Comparison of ENCODE assay signal across 11 cellular contexts in the genomic region with DNA sequence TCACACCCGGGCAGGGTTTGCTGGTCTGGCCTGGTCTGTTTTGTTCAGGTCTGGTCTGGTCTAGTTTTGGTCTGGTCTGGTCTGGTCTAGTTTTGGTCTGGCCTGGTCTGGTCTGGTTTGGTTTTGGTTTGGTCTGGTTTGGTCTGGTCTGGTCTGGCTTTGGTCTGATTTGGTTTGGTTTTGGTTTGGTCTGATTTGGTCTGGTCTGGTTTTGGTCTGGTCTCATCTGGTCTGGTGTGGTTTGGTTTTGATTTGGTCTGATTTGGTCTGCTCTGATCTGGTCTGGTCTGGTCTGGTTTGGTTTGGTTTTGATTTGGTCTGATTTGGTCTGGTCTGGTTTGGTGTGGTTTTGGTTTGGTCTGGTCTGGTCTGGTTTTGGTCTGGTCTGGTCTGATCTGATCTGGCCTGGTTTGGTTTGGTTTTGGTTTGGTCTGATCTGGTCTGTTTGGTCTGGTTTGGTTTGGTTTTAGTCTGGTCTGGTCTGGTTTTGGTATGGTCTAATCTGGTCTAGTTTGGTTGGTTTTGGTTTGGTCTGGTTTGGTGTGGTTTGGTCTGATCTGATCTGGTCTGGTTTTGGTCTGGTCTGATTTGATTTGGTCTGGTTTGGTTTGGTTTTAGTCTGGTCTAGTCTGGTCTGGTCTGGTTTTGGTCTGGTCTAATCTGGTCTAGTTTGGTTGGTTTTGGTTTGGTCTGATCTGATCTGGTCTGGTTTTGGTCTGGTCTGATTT. TPM values are rescaled to one million over a fixed set of nuclear protein-coding genes. Genes with fewer than 3 reads are reported as not detected.
DNase-seq lines count a peak whose midpoint lies in the region; ATAC-seq, FAIRE-seq and TF ChIP-seq lines count a peak whose summit lies in the region.
"Had no signal": no experiment of that assay in that cellular context is flagged by ENCODE, and none has a peak within 500 bp of the region (broad histone marks: within the 10 kb centered on the region; RNA-seq: fewer than 3 reads in every experiment).

No MANE protein-coding gene starts in this region.

- H3K36me3 ChIP-seq in CD4-positive, alpha-beta memory T cell (ENCODE audit: insufficient read depth, low read length), result peaks cover 38% of the 10 kb centered on the region
- peaks cover 10 to 44% of the 10 kb centered on the region in 2 experiments for H3K36me3 ChIP-seq in GM12878 (ENCODE audit: control insufficient read depth in 2 of 2, insufficient read depth in 2 of 2, low read length in 1 of 2)
- H3K36me3 ChIP-seq in thyroid gland, result peaks cover 69 to 70% of the 10 kb centered on the region in 2 donors

- TF ChIP-seq RAD21 in GM12878 (IDR thresholded peaks at IDR 0.05; ENCODE audit: insufficient read depth, low read depth, low read length), result no peak

- H3K27me3 Mint-ChIP-seq in CD4-positive, alpha-beta memory T cell, result no peaks in the 10 kb centered on the region
- no peaks in the 10 kb centered on the region; the same call in none of the 2 replicates for H3K27me3 Mint-ChIP-seq in HFFc6 (ENCODE audit: insufficient read depth)
- no peaks in the 10 kb centered on the region for H3K27me3 Mint-ChIP-seq in natural killer cell treated with Interleukin-12 subunit alpha and Interleukin-12 subunit beta and Interleukin-15 and Interleukin-18, amount 100 ng/mL, for 72 hours

- H2AFZ ChIP-seq in GM12878 (ENCODE audit: control insufficient read depth, low read depth, low read length), result no peak overlapping the region

- RAD21 ChIA-PET in GM12878 (lab: Charles Lee; ENCODE audit: unreplicated experiment), result no interaction called here

- no peak overlapping the region for H3K4me3 ChIP-seq in CD4-positive, alpha-beta memory T cell (ENCODE audit: low read length in 2 of 2)
- H3K4me3 ChIP-seq in GM12878 (no peak overlapping the region), thyroid gland (replicated peaks in 1 of 3) (no peak overlapping the region)
- H3K4me3 ChIP-seq: gastrocnemius medialis, spleen had no signal

- TF ChIP-seq POLR2A in GM12878 (IDR thresholded peaks at IDR 0.05; ENCODE audit: low read depth, low read length), result no peak
- no peak for TF ChIP-seq POLR2A in thyroid gland (IDR thresholded peaks at IDR 0.05)

- DNase-seq in CD4-positive, alpha-beta memory T cell, result no peak
- DNase-seq in HFFc6, result no peak
- DNase-seq in GM12878 (ENCODE audit: low read depth, low spot score), result no peak
- no peak for DNase-seq in natural killer cell treated with Interleukin-12 subunit alpha and Interleukin-12 subunit beta and Interleukin-15 and Interleukin-18, amount 100 ng/mL, for 72 hours (ENCODE audit: low spot score)
- DNase-seq in thyroid gland, result no peak
- no peak for DNase-seq in epidermal melanocyte (ENCODE audit: insufficient read length, low spot score)
- DNase-seq: activated T-cell treated with anti-CD3 and anti-CD28 coated beads, Interleukin-2, amount 50 U/mL, for 48 hours; gastrocnemius medialis; spleen had no signal

- peaks cover 0 to 3% (median 0%) of the 10 kb centered on the region in 8 donors for H3K9me3 Mint-ChIP-seq in CD4-positive, alpha-beta memory T cell
- peaks cover 13% of the 10 kb centered on the region for H3K9me3 Mint-ChIP-seq in HFFc6
- peaks cover 8% of the 10 kb centered on the region for H3K9me3 Mint-ChIP-seq in natural killer cell treated with Interleukin-12 subunit alpha and Interleukin-12 subunit beta and Interleukin-15 and Interleukin-18, amount 100 ng/mL, for 72 hours

- ATAC-seq in GM12878 (no peak), HG02938 (IDR thresholded peaks at IDR 0.05; ENCODE audit: unreplicated experiment) (no peak), GM18517 (IDR thresholded peaks at IDR 0.05; ENCODE audit: unreplicated experiment) (no peak)
- no peak for ATAC-seq in natural killer cell treated with Interleukin-12 subunit alpha and Interleukin-12 subunit beta and Interleukin-15 and Interleukin-18, amount 100 ng/mL, for 72 hours
- ATAC-seq: gastrocnemius medialis had no signal

- no peaks in the 10 kb centered on the region for H3K27me3 ChIP-seq in CD4-positive, alpha-beta memory T cell (ENCODE audit: insufficient read depth, low read length)
- H3K27me3 ChIP-seq in GM12878 (replicated peaks in 1 of 2; ENCODE audit: control insufficient read depth in 2 of 2, insufficient read depth in 2 of 2, low read length in 1 of 2) (no peaks in the 10 kb centered on the region), thyroid gland (no peaks in the 10 kb centered on the region)
- H3K27me3 ChIP-seq: gastrocnemius medialis, spleen had no signal

- no TSS peak for BruUV-seq in GM12878 (replicated peaks; lab: Mats Ljungman, UMichigan)

- SMC1A ChIA-PET in GM12878 (lab: Charles Lee; ENCODE audit: uncharacterized antibody, unreplicated experiment), result no interaction called here

- no peak for TF ChIP-seq EP300 in GM12878 (IDR thresholded peaks at IDR 0.05; ENCODE audit: borderline replicate concordance in 1 of 2, control insufficient read depth in 1 of 2, low read depth in 2 of 2, low read length in 2 of 2)

- H3K4me1 ChIP-seq in CD4-positive, alpha-beta memory T cell (ENCODE audit: insufficient read depth, low read length), result no peaks in the 10 kb centered on the region
- H3K4me1 ChIP-seq in GM12878 (ENCODE audit: control insufficient read depth, insufficient read depth, low read length) (peaks cover 6% of the 10 kb centered on the region), thyroid gland (peaks cover 4 to 16% of the 10 kb centered on the region in 2 donors)
- H3K4me1 ChIP-seq: gastrocnemius medialis had no signal

- no peaks in the 10 kb centered on the region for H3K79me2 ChIP-seq in GM12878 (ENCODE audit: control insufficient read depth, insufficient read depth, low read length)

- TF ChIP-seq CTCF in HFFc6 (IDR thresholded peaks at IDR 0.05), result no peak
- TF ChIP-seq CTCF in GM12878 (IDR thresholded peaks at IDR 0.05 in 2 of 3, conservative IDR thresholded peaks at IDR 0.05 in 1 of 3; ENCODE audit: control insufficient read depth in 2 of 3, extremely low read depth in 1 of 3, insufficient read depth in 1 of 3, low read depth in 3 of 3, low read length in 3 of 3), result no peak
- TF ChIP-seq CTCF in thyroid gland (IDR thresholded peaks at IDR 0.05), result no peak

- H3K4me1 Mint-ChIP-seq in CD4-positive, alpha-beta memory T cell, result peaks cover 9 to 20% (median 12%) of the 10 kb centered on the region in 4 donors
- peaks cover 11% of the 10 kb centered on the region; the same call in 1 of the 2 replicates for H3K4me1 Mint-ChIP-seq in HFFc6 (ENCODE audit: low read depth)
- H3K4me1 Mint-ChIP-seq in natural killer cell treated with Interleukin-12 subunit alpha and Interleukin-12 subunit beta and Interleukin-15 and Interleukin-18, amount 100 ng/mL, for 72 hours (ENCODE audit: low read depth in 2 of 2), result peaks cover 21 to 30% of the 10 kb centered on the region in 2 donors

- H3K9me3 ChIP-seq in CD4-positive, alpha-beta memory T cell (ENCODE audit: control insufficient read depth in 1 of 2, low read length in 2 of 2), result no peaks in the 10 kb centered on the region
- H3K9me3 ChIP-seq in GM12878 (replicated peaks; ENCODE audit: control insufficient read depth, insufficient read depth, low read length) (peaks cover 8% of the 10 kb centered on the region; the same call in 2 of the 3 replicates), thyroid gland (no peaks in the 10 kb centered on the region)
- H3K9me3 ChIP-seq: gastrocnemius medialis, spleen had no signal

- peak overlapping the region; percentile 69 to 92 (median 81) for H3K27ac Mint-ChIP-seq in CD4-positive, alpha-beta memory T cell
- peak overlapping the region; percentile 72 for H3K27ac Mint-ChIP-seq in HFFc6
- H3K27ac Mint-ChIP-seq in natural killer cell treated with Interleukin-12 subunit alpha and Interleukin-12 subunit beta and Interleukin-15 and Interleukin-18, amount 100 ng/mL, for 72 hours, result peak overlapping the region; percentile 30 to 70

- CTCF ChIA-PET in CD4-positive, alpha-beta memory T cell (lab: Charles Lee; ENCODE audit: partially characterized antibody), result no interaction called here
- CTCF ChIA-PET in GM12878 (lab: Yijun Ruan, JAX), result no interaction called here

- POLR2A ChIA-PET in CD4-positive, alpha-beta memory T cell (lab: Charles Lee; ENCODE audit: partially characterized antibody), result no interaction called here
- POLR2A ChIA-PET in GM12878 (lab: Charles Lee), result no interaction called here

- in situ Hi-C loops in GM12878 (cut with MboI), result no loop called here

- H3K4me3 Mint-ChIP-seq in CD4-positive, alpha-beta memory T cell, result peak overlapping the region in 1 of 8 donors; percentile 7
- H3K4me3 Mint-ChIP-seq in HFFc6, result no peak overlapping the region; the same call in 1 of the 2 replicates
- H3K4me3 Mint-ChIP-seq in natural killer cell treated with Interleukin-12 subunit alpha and Interleukin-12 subunit beta and Interleukin-15 and Interleukin-18, amount 100 ng/mL, for 72 hours, result peak overlapping the region; percentile 14

- no peak overlapping the region for H3K4me2 ChIP-seq in GM12878 (ENCODE audit: control insufficient read depth, insufficient read depth)

- H3K27ac ChIP-seq in CD4-positive, alpha-beta memory T cell (ENCODE audit: low read depth, low read length), result no peak overlapping the region
- peak overlapping the region; percentile 17 for H3K27ac ChIP-seq in GM12878 (ENCODE audit: control insufficient read depth, insufficient read depth)
- H3K27ac ChIP-seq in thyroid gland, result peak overlapping the region in 1 of 3 donors; percentile 54

- 100% methylated on average over 1 of the region's 1 CpG for WGBS in GM12878 (ENCODE audit: insufficient coverage, insufficient replicate concordance, low lambda C conversion rate, missing lambda C conversion rate)
- 81 to 90% methylated on average over 1 of the region's 1 CpG for WGBS in thyroid gland, 2 donors

- H4K20me1 ChIP-seq in GM12878 (ENCODE audit: control insufficient read depth, insufficient read depth), result no peaks in the 10 kb centered on the region

- peaks cover 53 to 59% of the 10 kb centered on the region in 2 donors for H3K36me3 Mint-ChIP-seq in CD4-positive, alpha-beta memory T cell
- peaks cover 26% of the 10 kb centered on the region for H3K36me3 Mint-ChIP-seq in HFFc6 (ENCODE audit: low read depth)
- peaks cover 12% of the 10 kb centered on the region for H3K36me3 Mint-ChIP-seq in natural killer cell treated with Interleukin-12 subunit alpha and Interleukin-12 subunit beta and Interleukin-15 and Interleukin-18, amount 100 ng/mL, for 72 hours

- intact Hi-C loops in CD4-positive, alpha-beta memory T cell (cut with micrococcal nuclease), result no loop called here
- intact Hi-C loops in GM12878 (cut with micrococcal nuclease; ENCODE audit: unreplicated experiment) (no loop called here), thyroid gland (cut with DNase I) (no loop called here)

- peak; percentile 41 for FAIRE-seq in GM12878 (lab: Jason Lieb, UNC)

- H3K9ac ChIP-seq in GM12878 (ENCODE audit: control insufficient read depth, insufficient read depth, low read length), result no peak overlapping the region

RNA-seq across cellular contexts. Expression of a gene that starts 14.4 kb away (rescaled TPM):
- not detected for total RNA-seq in CD4-positive, alpha-beta memory T cell
- not detected for polyA plus RNA-seq in CD4-positive, alpha-beta memory T cell
- not detected for total RNA-seq in HFFc6 (2021; fragmentation: NEBNext Ultra II Directional; extraction: Animal tissue kit (Norgen Biotek cat#: 25700))
- 0.13 and 0.17 TPM in 2 replicates for total RNA-seq in GM12878 (2013; cell fraction: nucleolus; rRNA removed)
- total RNA-seq in GM12878 (2014; rRNA removed) (0.38 and 0.51 TPM in 2 replicates), GM12878 (2014; rRNA removed; fragmentation: Illumina TruSeq; extraction: Trizol) (0.13 and 0.23 TPM in 2 replicates), GM12878 (2021) (0.74 and 0.85 TPM in 2 replicates), thyroid gland (10 to 100 TPM in 3 of 4 donors, 1 to 10 TPM in 1; 9.9 to 44.2 (median 12.6) TPM)
- polyA plus RNA-seq in GM12878 (2011; ENCODE audit: low read depth), result 0.08 TPM
- polyA plus RNA-seq in GM12878 (2011; rRNA removed) (0.01 and 0.03 TPM in 2 replicates), GM12878 (2014; fragmentation: Illumina TruSeq; extraction: Trizol) (0.14 and 0.24 TPM in 2 replicates), GM12878 (2014; fragmentation: Nextera tagmentation; extraction: Ambion mirVana) (under 1 TPM; 0.05 to 0.13 TPM), GM12878 (2014; rRNA removed) (0.35 and 0.48 TPM in 2 replicates), GM12878 (2016; fragmentation: Nextera tagmentation; extraction: Ambion mirVana) (1 to 10 TPM in 1 of 2 experiments, under 1 TPM in 1; 0.88 to 1.2 TPM)
- polyA plus RNA-seq in GM12878 (2011; cell fraction: cytosol; rRNA removed), result 0.07 and 0.12 TPM in 2 replicates
- polyA plus RNA-seq in GM12878 (2011; cell fraction: nucleus; rRNA removed), result 0.09 and 0.16 TPM in 2 replicates
- 0.21 and 0.30 TPM in 2 replicates for polyA plus RNA-seq in GM12878 (2012)
- polyA minus RNA-seq in GM12878 (2011; rRNA and poly(A)+ RNA removed), result 0.15 TPM in 1 of 2 replicates, not detected in the other
- polyA minus RNA-seq in GM12878 (2011; cell fraction: cytosol; rRNA and poly(A)+ RNA removed), result not detected in 2 replicates
- 0.24 and 0.77 TPM in 2 replicates for polyA minus RNA-seq in GM12878 (2011; cell fraction: nucleus; rRNA and poly(A)+ RNA removed)
- 1 to 10 TPM; 1.5 to 2.0 TPM for total RNA-seq in natural killer cell treated with Interleukin-12 subunit alpha and Interleukin-12 subunit beta and Interleukin-15 and Interleukin-18, amount 100 ng/mL, for 72 hours

RNA-seq across cellular contexts. Expression of a gene that starts 45.2 kb away (rescaled TPM):
- total RNA-seq in CD4-positive, alpha-beta memory T cell, result 10 to 100 TPM; 86.4 to 88.4 TPM
- polyA plus RNA-seq in CD4-positive, alpha-beta memory T cell, result 1 to 10 TPM; 1.4 to 5.5 TPM
- 10 to 100 TPM; 29.6 to 39.4 (median 35.2) TPM for total RNA-seq in HFFc6 (2021; fragmentation: NEBNext Ultra II Directional; extraction: Animal tissue kit (Norgen Biotek cat#: 25700))
- total RNA-seq in GM12878 (2013; cell fraction: nucleolus; rRNA removed), result 96.9 and 112 TPM in 2 replicates
- total RNA-seq in GM12878 (2014; rRNA removed) (8.7 and 13.2 TPM in 2 replicates), GM12878 (2014; rRNA removed; fragmentation: Illumina TruSeq; extraction: Trizol) (9.1 and 9.6 TPM in 2 replicates), GM12878 (2021) (30.4 and 34.5 TPM in 2 replicates), thyroid gland (10 to 100 TPM; 33.6 to 65.9 (median 47.6) TPM)
- 10.6 TPM for polyA plus RNA-seq in GM12878 (2011; ENCODE audit: low read depth)
- polyA plus RNA-seq in GM12878 (2011; rRNA removed) (14.6 and 20.0 TPM in 2 replicates), GM12878 (2014; fragmentation: Illumina TruSeq; extraction: Trizol) (12.9 and 16.2 TPM in 2 replicates), GM12878 (2014; fragmentation: Nextera tagmentation; extraction: Ambion mirVana) (1 to 10 TPM in 1 of 2 experiments, under 1 TPM in 1; 0.68 to 1.4 TPM), GM12878 (2014; rRNA removed) (31.7 and 36.2 TPM in 2 replicates), GM12878 (2016; fragmentation: Nextera tagmentation; extraction: Ambion mirVana) (10 to 100 TPM; 15.3 to 17.0 TPM)
- 16.2 and 19.8 TPM in 2 replicates for polyA plus RNA-seq in GM12878 (2011; cell fraction: cytosol; rRNA removed)
- 113 and 165 TPM in 2 replicates for polyA plus RNA-seq in GM12878 (2011; cell fraction: nucleus; rRNA removed)
- polyA plus RNA-seq in GM12878 (2012), result 23.6 and 26.3 TPM in 2 replicates
- 18.9 and 23.9 TPM in 2 replicates for polyA minus RNA-seq in GM12878 (2011; rRNA and poly(A)+ RNA removed)
- 9.4 and 14.6 TPM in 2 replicates for polyA minus RNA-seq in GM12878 (2011; cell fraction: cytosol; rRNA and poly(A)+ RNA removed)
- 30.5 and 41.4 TPM in 2 replicates for polyA minus RNA-seq in GM12878 (2011; cell fraction: nucleus; rRNA and poly(A)+ RNA removed)
- total RNA-seq in natural killer cell treated with Interleukin-12 subunit alpha and Interleukin-12 subunit beta and Interleukin-15 and Interleukin-18, amount 100 ng/mL, for 72 hours, result 10 to 100 TPM; 33.0 to 53.2 TPM
